In genomic region chr16:86575754-86576557, GRCh38 we compare ENCODE assay signal across 9 cellular contexts. TPM values are rescaled to one million over a fixed set of nuclear protein-coding genes. Genes with fewer than 3 reads are reported as not detected.
A peak's percentile ranks its signal among the peaks of the same experiment; 100 is the strongest.
DNase-seq lines count a peak whose midpoint lies in the region; ATAC-seq and TF ChIP-seq lines count a peak whose summit lies in the region.
"Had no signal": no experiment of that assay in that cellular context is flagged by ENCODE, and none has a peak within 500 bp of the region (broad histone marks: within the 10 kb centered on the region; RNA-seq: fewer than 3 reads in every experiment).

No MANE protein-coding gene starts in this region.

- H3K27ac Mint-ChIP-seq in CD4-positive, CD25-positive, alpha-beta regulatory T cell: no peak overlapping the region

- intact Hi-C loops in colonic mucosa (cut with DNase I): no loop called here

- H3K4me3 Mint-ChIP-seq in CD4-positive, CD25-positive, alpha-beta regulatory T cell: peak overlapping the region; percentile 32 to 83 (median 63)

- H3K4me1 Mint-ChIP-seq in CD4-positive, CD25-positive, alpha-beta regulatory T cell: peaks cover 0 to 21% (median 2%) of the 10 kb centered on the region in 4 donors

- no peak overlapping the region for H3K4me3 ChIP-seq in CD4-positive, CD25-positive, alpha-beta regulatory T cell (ENCODE audit: low read depth, low read length)
- peak overlapping the region; percentile 37 for H3K4me3 ChIP-seq in colonic mucosa

- H3K9ac ChIP-seq in colonic mucosa (ENCODE audit: low read depth in 2 of 2, low read length in 2 of 2): peak overlapping the region in 1 of 2 donors; percentile 30
- H3K9ac ChIP-seq: KMS-11 had no signal

- peaks cover 0 to 2% (median 0%) of the 10 kb centered on the region in 7 donors for H3K9me3 Mint-ChIP-seq in CD4-positive, CD25-positive, alpha-beta regulatory T cell

- TF ChIP-seq CTCF in colonic mucosa (IDR thresholded peaks at IDR 0.05): peak; percentile 40

- H3K36me3 Mint-ChIP-seq in CD4-positive, CD25-positive, alpha-beta regulatory T cell: no peaks in the 10 kb centered on the region

- no peaks in the 10 kb centered on the region for H3K36me3 ChIP-seq in CD4-positive, CD25-positive, alpha-beta regulatory T cell (ENCODE audit: control insufficient read depth, insufficient read depth, low read length)
- no peaks in the 10 kb centered on the region for H3K36me3 ChIP-seq in colonic mucosa

- peak in 1 of 2 donors; percentile 17 for ATAC-seq in CD4-positive, CD25-positive, alpha-beta regulatory T cell (ENCODE audit: low read depth in 2 of 2)
- ATAC-seq in HG03196 (IDR thresholded peaks at IDR 0.05; ENCODE audit: unreplicated experiment) (no peak), GM19351 (IDR thresholded peaks at IDR 0.05; ENCODE audit: unreplicated experiment) (no peak)

- H3K27me3 Mint-ChIP-seq in CD4-positive, CD25-positive, alpha-beta regulatory T cell: peaks cover 66% of the 10 kb centered on the region

- H3K27ac ChIP-seq in CD4-positive, CD25-positive, alpha-beta regulatory T cell (ENCODE audit: insufficient read depth, low read length, poor library complexity, severe bottlenecking): no peak overlapping the region
- H3K27ac ChIP-seq in colonic mucosa: peak overlapping the region; percentile 37
- H3K27ac ChIP-seq: KMS-11 had no signal

- peaks cover 9% of the 10 kb centered on the region for H3K27me3 ChIP-seq in CD4-positive, CD25-positive, alpha-beta regulatory T cell (ENCODE audit: control insufficient read depth, insufficient read depth, low read length)
- H3K27me3 ChIP-seq in colonic mucosa: peaks cover 58% of the 10 kb centered on the region

- peaks cover 15% of the 10 kb centered on the region for H3K4me1 ChIP-seq in CD4-positive, CD25-positive, alpha-beta regulatory T cell (ENCODE audit: control insufficient read depth, insufficient read depth, low read length, poor library complexity, severe bottlenecking)
- peaks cover 4% of the 10 kb centered on the region for H3K4me1 ChIP-seq in colonic mucosa

- no peaks in the 10 kb centered on the region for H3K9me3 ChIP-seq in CD4-positive, CD25-positive, alpha-beta regulatory T cell (ENCODE audit: control insufficient read depth in 2 of 2, low read length in 2 of 2)
- no peaks in the 10 kb centered on the region for H3K9me3 ChIP-seq in colonic mucosa

- peak in 2 of 3 donors; percentile 19 to 64 for DNase-seq in CD4-positive, CD25-positive, alpha-beta regulatory T cell
- DNase-seq in HK-2 (ENCODE audit: unreplicated experiment) (peak; percentile 93), T-helper 9 cell (peak; percentile 21), colonic mucosa (peak; percentile 79), left kidney (ENCODE audit: low read depth, low spot score) (peak; percentile 98)
- peak; percentile 39 to 48 for DNase-seq in stimulated activated CD4-positive, alpha-beta T cell treated with anti-CD3 and anti-CD28 coated beads, Interleukin-2, amount 100 ng/mL, for 48 hours

RNA-seq across cellular contexts. Expression of gene FOXL1, which starts 2.4 kb away (rescaled TPM):
- not detected for total RNA-seq in CD4-positive, CD25-positive, alpha-beta regulatory T cell
- not detected for polyA plus RNA-seq in CD4-positive, CD25-positive, alpha-beta regulatory T cell
- total RNA-seq in colonic mucosa: 1 to 10 TPM; 2.5 to 3.2 TPM

RNA-seq across cellular contexts. Expression of gene FOXC2, which starts 9.3 kb away (rescaled TPM):
- total RNA-seq in CD4-positive, CD25-positive, alpha-beta regulatory T cell: not detected
- polyA plus RNA-seq in CD4-positive, CD25-positive, alpha-beta regulatory T cell: not detected
- under 1 TPM; 0.11 to 0.22 TPM for total RNA-seq in colonic mucosa

RNA-seq across cellular contexts. Expression of gene MTHFSD, which starts 20.9 kb away (rescaled TPM):
- total RNA-seq in CD4-positive, CD25-positive, alpha-beta regulatory T cell: 18.4 TPM
- 10 to 100 TPM; 13.4 to 19.4 (median 16.2) TPM for polyA plus RNA-seq in CD4-positive, CD25-positive, alpha-beta regulatory T cell
- total RNA-seq in colonic mucosa: 10 to 100 TPM; 15.4 to 23.7 TPM

Comparison
In these comparisons a context has a peak if more than half of its experiments do, and no peak if none do; other contexts are left out.
1. DNase-seq: peak in every context shown above with its lines; median percentile 98 in left kidney; 93 in HK-2; 79 in colonic mucosa; 44 in stimulated activated CD4-positive, alpha-beta T cell treated with anti-CD3 and anti-CD28 coated beads, Interleukin-2, amount 100 ng/mL, for 48 hours; 42 in CD4-positive, CD25-positive, alpha-beta regulatory T cell; 21 in T-helper 9 cell.